Comparison of ENCODE assay signal across 8 cellular contexts in genomic region chr6:149028767-149029405, GRCh38.
DNase-seq lines count a peak whose midpoint lies in the region; ATAC-seq lines count a peak whose summit lies in the region.

No MANE protein-coding gene starts in this region.

- H3K4me1 ChIP-seq in CD8-positive, alpha-beta memory T cell (ENCODE audit: insufficient read depth, low read length) = no peaks in the 10 kb centered on the region
- H3K4me1 ChIP-seq in mesendoderm (ENCODE audit: control insufficient read depth, low read depth, low read length) = no peaks in the 10 kb centered on the region

- H3K4me2 ChIP-seq in mesendoderm (ENCODE audit: low read length) = no peak overlapping the region

- H3K56ac ChIP-seq in mesendoderm (ENCODE audit: low read length) = no peak overlapping the region

- H3K4ac ChIP-seq in mesendoderm (ENCODE audit: low read depth, low read length) = no peak overlapping the region

- no peak overlapping the region for H3K23ac ChIP-seq in mesendoderm (ENCODE audit: low read length)

- H4K5ac ChIP-seq in mesendoderm (ENCODE audit: low read length) = no peak overlapping the region

- H2BK120ac ChIP-seq in mesendoderm (ENCODE audit: low read depth, low read length) = no peak overlapping the region

- intact Hi-C loops in activated CD4-positive, alpha-beta T cell treated with anti-CD3 and anti-CD28 coated beads for 36 hours (cut with DNase I, micrococcal nuclease) = loop anchor here (1.0 to 5.0 kb wide), 6 partner anchors 53 to 488 kb away; no protein-coding TSS in a partner anchor

- H2BK15ac ChIP-seq in mesendoderm (replicated peaks; ENCODE audit: low read depth) = no peak overlapping the region

- no peaks in the 10 kb centered on the region for H3K27me3 Mint-ChIP-seq in CD8-positive, alpha-beta memory T cell
- no peaks in the 10 kb centered on the region for H3K27me3 Mint-ChIP-seq in activated CD4-positive, alpha-beta T cell treated with anti-CD3 and anti-CD28 coated beads for 36 hours
- no peaks in the 10 kb centered on the region for H3K27me3 Mint-ChIP-seq in effector memory CD8-positive, alpha-beta T cell

- H2AK5ac ChIP-seq in mesendoderm (ENCODE audit: low read length) = no peak overlapping the region

- POLR2A ChIA-PET in CD8-positive, alpha-beta memory T cell (lab: Charles Lee) = interaction anchor here (1.0 kb wide), 1 partner anchor 403 kb away, joined by 5 read pairs; no protein-coding TSS in a partner anchor
- POLR2A ChIA-PET in activated CD4-positive, alpha-beta T cell treated with anti-CD3 and anti-CD28 coated beads for 36 hours (lab: Charles Lee) = interaction anchor here (0.7 kb wide), 1 partner anchor 122 kb away, joined by 3 read pairs; no protein-coding TSS in a partner anchor

- H3K9ac ChIP-seq in mesendoderm (ENCODE audit: low read length) = no peak overlapping the region

- H3K36me3 ChIP-seq in CD8-positive, alpha-beta memory T cell (ENCODE audit: insufficient read depth, low read length) = no peaks in the 10 kb centered on the region
- H3K36me3 ChIP-seq in mesendoderm (ENCODE audit: control insufficient read depth, insufficient read depth, low read length) = no peaks in the 10 kb centered on the region

- H3K18ac ChIP-seq in mesendoderm (ENCODE audit: low read length) = no peak overlapping the region

- WGBS in mesendoderm (ENCODE audit: extremely low coverage, insufficient coverage, low lambda C conversion rate) = no CpG with 5 or more reads among the region's 6 CpGs

- H3K27me3 ChIP-seq in CD8-positive, alpha-beta memory T cell (ENCODE audit: insufficient read depth, low read length, poor library complexity, severe bottlenecking) = no peaks in the 10 kb centered on the region
- no peaks in the 10 kb centered on the region for H3K27me3 ChIP-seq in mesendoderm (ENCODE audit: insufficient read depth, low read length, poor library complexity)

- ATAC-seq in HG03378 (IDR thresholded peaks at IDR 0.05; ENCODE audit: unreplicated experiment) (peak; percentile 29), HG02623 (IDR thresholded peaks at IDR 0.05; ENCODE audit: unreplicated experiment) (no peak)
- ATAC-seq in activated CD4-positive, alpha-beta T cell treated with anti-CD3 and anti-CD28 coated beads for 36 hours = no peak
- peak; percentile 65 for ATAC-seq in effector memory CD8-positive, alpha-beta T cell (replicated peaks)

- peaks cover 2 to 12% (median 12%) of the 10 kb centered on the region in 3 donors for H3K36me3 Mint-ChIP-seq in CD8-positive, alpha-beta memory T cell
- peaks cover 15% of the 10 kb centered on the region for H3K36me3 Mint-ChIP-seq in activated CD4-positive, alpha-beta T cell treated with anti-CD3 and anti-CD28 coated beads for 36 hours (ENCODE audit: low read depth)
- H3K36me3 Mint-ChIP-seq in effector memory CD8-positive, alpha-beta T cell (ENCODE audit: insufficient read depth) = peaks cover 12% of the 10 kb centered on the region

- H2BK5ac ChIP-seq in mesendoderm (ENCODE audit: low read length) = no peak overlapping the region

- no peak overlapping the region for H4K8ac ChIP-seq in mesendoderm (ENCODE audit: low read depth, low read length)

- no peaks in the 10 kb centered on the region for H3K9me3 ChIP-seq in CD8-positive, alpha-beta memory T cell (ENCODE audit: low read length)

- H3K27ac ChIP-seq in CD8-positive, alpha-beta memory T cell (ENCODE audit: low read depth, low read length) = no peak overlapping the region
- H3K27ac ChIP-seq in mesendoderm (ENCODE audit: low read depth, low read length) = no peak overlapping the region

- H3K79me1 ChIP-seq in mesendoderm (ENCODE audit: low read length) = no peaks in the 10 kb centered on the region

- CTCF ChIA-PET in CD8-positive, alpha-beta memory T cell (lab: Charles Lee) = interaction anchor here (0.7 to 6.4 kb wide), 19 partner anchors 8 to 489 kb away, joined by 3 to 57 read pairs (median 4); no protein-coding TSS in a partner anchor
- CTCF ChIA-PET in activated CD4-positive, alpha-beta T cell treated with anti-CD3 and anti-CD28 coated beads for 36 hours (lab: Charles Lee) = interaction anchor here (0.6 to 10.1 kb wide), 44 partner anchors 8 to 497 kb away, joined by 3 to 118 read pairs (median 4); no protein-coding TSS in a partner anchor

- H3K4me3 ChIP-seq in CD8-positive, alpha-beta memory T cell (ENCODE audit: low read length) = no peak overlapping the region
- H3K4me3 ChIP-seq in mesendoderm (ENCODE audit: low read length) = no peak overlapping the region

- H3K79me2 ChIP-seq in mesendoderm (ENCODE audit: control insufficient read depth, insufficient read depth, low read length) = no peaks in the 10 kb centered on the region

- DNase-seq in CD8-positive, alpha-beta memory T cell = peak; percentile 50 to 73 (median 68)
- DNase-seq in NCI-H526 (lab: John Stamatoyannopoulos, UW) (peak; percentile 80 to 87), mesendoderm (peak; percentile 78)
- DNase-seq in activated CD4-positive, alpha-beta T cell treated with anti-CD3 and anti-CD28 coated beads for 36 hours = peak; percentile 81
- peak; percentile 67 to 76 (median 70) for DNase-seq in effector memory CD8-positive, alpha-beta T cell
- peak; percentile 56 for DNase-seq in stimulated activated naive CD4-positive, alpha-beta T cell treated with Interleukin-2 at 50 U/mL for 16 hours (lab: John Stamatoyannopoulos, UW)

- H3K4me3 Mint-ChIP-seq in CD8-positive, alpha-beta memory T cell = peak overlapping the region in 2 of 7 donors; percentile 26 to 68
- peak overlapping the region; percentile 13 for H3K4me3 Mint-ChIP-seq in activated CD4-positive, alpha-beta T cell treated with anti-CD3 and anti-CD28 coated beads for 36 hours
- H3K4me3 Mint-ChIP-seq in effector memory CD8-positive, alpha-beta T cell = peak overlapping the region in 1 of 2 donors; percentile 2

- peaks cover 0 to 4% (median 0%) of the 10 kb centered on the region in 5 donors for H3K9me3 Mint-ChIP-seq in CD8-positive, alpha-beta memory T cell
- H3K9me3 Mint-ChIP-seq in activated CD4-positive, alpha-beta T cell treated with anti-CD3 and anti-CD28 coated beads for 36 hours (ENCODE audit: low read depth) = peaks cover 4% of the 10 kb centered on the region
- H3K9me3 Mint-ChIP-seq in effector memory CD8-positive, alpha-beta T cell = no peaks in the 10 kb centered on the region

- H3K27ac Mint-ChIP-seq in CD8-positive, alpha-beta memory T cell = peak overlapping the region in 1 of 8 donors; percentile 88
- H3K27ac Mint-ChIP-seq in activated CD4-positive, alpha-beta T cell treated with anti-CD3 and anti-CD28 coated beads for 36 hours = peak overlapping the region; percentile 85
- H3K27ac Mint-ChIP-seq in effector memory CD8-positive, alpha-beta T cell = peak overlapping the region in 1 of 2 donors; percentile 52

- H3K4me1 Mint-ChIP-seq in CD8-positive, alpha-beta memory T cell = peaks cover 27 to 55% (median 53%) of the 10 kb centered on the region in 3 donors
- peaks cover 45% of the 10 kb centered on the region for H3K4me1 Mint-ChIP-seq in activated CD4-positive, alpha-beta T cell treated with anti-CD3 and anti-CD28 coated beads for 36 hours
- peaks cover 13 to 21% of the 10 kb centered on the region in 2 donors for H3K4me1 Mint-ChIP-seq in effector memory CD8-positive, alpha-beta T cell (ENCODE audit: low read depth in 2 of 2)

Comparison
In these comparisons a context has a peak if more than half of its experiments do, and no peak if none do; other contexts are left out.
1. ATAC-seq: peak in HG03378 (single experiment) and effector memory CD8-positive, alpha-beta T cell (single experiment); none in activated CD4-positive, alpha-beta T cell treated with anti-CD3 and anti-CD28 coated beads for 36 hours (single experiment) and HG02623 (single experiment).
2. Peak in every context shown above with its lines, with median percentiles within 50 percentile points of each other: DNase-seq.